Comparison of ENCODE assay signal across 8 cellular contexts in genomic region chr1:212432706-212433576, GRCh38. TPM values are rescaled to one million over a fixed set of nuclear protein-coding genes. Genes with fewer than 3 reads are reported as not detected.
DNase-seq lines count a peak whose midpoint lies in the region; ATAC-seq, FAIRE-seq and TF ChIP-seq lines count a peak whose summit lies in the region.

NENF (plus strand) TSS chr1:212432920; CDS start chr1:212432944, 24 bp downstream.

- CTCF ChIA-PET in HEK293T (lab: Yijun Ruan, JAX) = interaction anchor here (0.6 to 1.8 kb wide), 2 partner anchors 23 to 328 kb away, joined by 3 to 7 read pairs; no protein-coding TSS in a partner anchor

- FAIRE-seq in urothelium cell line (lab: Jason Lieb, UNC) = no peak

- DNase-seq in HEK293T (ENCODE audit: extremely low spot score) (peak; percentile 98), MV-4-11 (lab: John Stamatoyannopoulos, UW) (peak; percentile 57), T-helper 1 cell (peak; percentile 41 to 78 (median 53)), amniotic stem cell (lab: John Stamatoyannopoulos, UW) (peak; percentile 69), left ventricle myocardium superior (peak; percentile 94), pulmonary artery endothelial cell (ENCODE audit: low read depth, low spot score) (no peak), urothelium cell line (ENCODE audit: low spot score) (peak; percentile 98)

- peak; percentile 99 for ATAC-seq in left ventricle myocardium superior

- POLR2A ChIA-PET in HEK293T (lab: Yijun Ruan, JAX) = interaction anchor here (0.6 to 1.6 kb wide), 3 partner anchors 16 to 19 kb away, joined by 3 to 5 read pairs (median 3); partner anchors contain the start of gene PACC1

- intact Hi-C loops in left ventricle myocardium superior (cut with micrococcal nuclease) = no loop called here

- peak; percentile 74 for TF ChIP-seq POLR2A in GM10847 (IDR thresholded peaks at IDR 0.05; ENCODE audit: extremely low read depth, insufficient read length)

TF ChIP-seq in HEK293T, 16 proteins besides CTCF, POLR2A, EP300 and RAD21:
- TF ChIP-seq LEF1 (IDR thresholded peaks at IDR 0.05; ENCODE audit: borderline replicate concordance) (0 out of 2 replicates have a peak, but pooled peaks have one; percentile 79), CTBP1 (IDR thresholded peaks at IDR 0.05; ENCODE audit: borderline replicate concordance) (no peak), ARNT (IDR thresholded peaks at IDR 0.05) (0 out of 2 replicates have a peak, but pooled peaks have one; percentile 29), FOXM1 (IDR thresholded peaks at IDR 0.05; ENCODE audit: borderline replicate concordance) (peak; percentile 57; the same call in 1 of the 2 replicates)

RNA-seq across cellular contexts. Expression of gene NENF, which starts in this region (rescaled TPM):
- total RNA-seq in left ventricle myocardium superior (114 TPM), pulmonary artery endothelial cell (19.9 and 23.3 TPM in 2 replicates)
